16 cellular contexts compared by ENCODE assay signal in genomic region chr17:35555695-35556094, GRCh38. TPM values are rescaled to one million over a fixed set of nuclear protein-coding genes. Genes with fewer than 3 reads are reported as not detected.
DNase-seq lines count a peak whose midpoint lies in the region; ATAC-seq and TF ChIP-seq lines count a peak whose summit lies in the region.
"Had no signal": no experiment of that assay in that cellular context is flagged by ENCODE, and none has a peak within 500 bp of the region (broad histone marks: within the 10 kb centered on the region; RNA-seq: fewer than 3 reads in every experiment).

No MANE protein-coding gene starts in this region.

- no peaks in the 10 kb centered on the region for H3K9me3 Mint-ChIP-seq in mesothelial cell of epicardium
- H3K9me3 Mint-ChIP-seq: brain, naive B cell had no signal

- H3K36me3 Mint-ChIP-seq in mesothelial cell of epicardium: no peaks in the 10 kb centered on the region
- H3K36me3 Mint-ChIP-seq: brain, naive B cell had no signal

- H3K4me1 ChIP-seq in DND-41 (ENCODE audit: insufficient read depth, low read length): no peaks in the 10 kb centered on the region
- H3K4me1 ChIP-seq: testis had no signal

- H3K9me3 ChIP-seq in DND-41 (ENCODE audit: insufficient read depth, low read length, severe bottlenecking): no peaks in the 10 kb centered on the region
- H3K9me3 ChIP-seq: testis had no signal

- H3K4me3 ChIP-seq in DND-41 (ENCODE audit: low read depth in 1 of 2, low read length in 2 of 2): no peak overlapping the region
- H3K4me3 ChIP-seq in HFF-Myc (replicated peaks; ENCODE audit: low read depth, low read length): no peak overlapping the region
- H3K4me3 ChIP-seq in dorsolateral prefrontal cortex: no peak overlapping the region
- H3K4me3 ChIP-seq: testis had no signal

- CTCF ChIA-PET in HEK293T (lab: Yijun Ruan, JAX): interaction anchor here (0.6 to 1.0 kb wide), 3 partner anchors 17 to 195 kb away, joined by 3 to 5 read pairs (median 4); no protein-coding TSS in a partner anchor

- peaks cover 76% of the 10 kb centered on the region for H3K27me3 Mint-ChIP-seq in mesothelial cell of epicardium (ENCODE audit: low read depth)

- DNase-seq in DND-41 (no peak), HFF-Myc (ENCODE audit: extremely low read depth, low read depth) (no peak), iPS-NIHi11 (ENCODE audit: low spot score) (peak; percentile 25), HEK293T (ENCODE audit: extremely low spot score) (no peak), dorsolateral prefrontal cortex (no peak), CD1c-positive myeloid dendritic cell (ENCODE audit: extremely low spot score) (no peak), mesothelial cell of epicardium (ENCODE audit: low spot score in 2 of 2, unreplicated experiment in 2 of 2) (no peak)
- DNase-seq: COR-L47, naive B cell, NCI-H2227 treated with DMSO at 0.1 percent for 48 hours, SIG-M5, testis had no signal

- no peak overlapping the region for H2AFZ ChIP-seq in DND-41 (ENCODE audit: low read depth, low read length)

- no peak overlapping the region for H3K27ac ChIP-seq in DND-41 (ENCODE audit: low read length)
- H3K27ac ChIP-seq in VCaP: no peak overlapping the region
- no peak overlapping the region for H3K27ac ChIP-seq in dorsolateral prefrontal cortex
- H3K27ac ChIP-seq: KMS-11, testis had no signal

- H3K4me2 ChIP-seq in DND-41 (ENCODE audit: insufficient read depth, low read length): no peak overlapping the region
- H3K4me2 ChIP-seq: KMS-11 had no signal

- TF ChIP-seq CTCF in DND-41 (IDR thresholded peaks at IDR 0.05; ENCODE audit: borderline replicate concordance, extremely low read depth, low read length, poor library complexity, severe bottlenecking) (peak; percentile 57), HFF-Myc (IDR thresholded peaks at IDR 0.05; ENCODE audit: low read depth, low read length, missing control alignments) (peak; percentile 21), VCaP (conservative IDR thresholded peaks at IDR 0.05) (peak; percentile 62), dorsolateral prefrontal cortex (IDR thresholded peaks at IDR 0.05 in 54 of 56, conservative IDR thresholded peaks at IDR 0.05 in 2 of 56; ENCODE audit: low read depth in 1 of 56, partially characterized antibody in 56 of 56) (peak in 2 of 56 donors; percentile 14 to 17), mesothelial cell of epicardium (IDR thresholded peaks at IDR 0.05; ENCODE audit: unreplicated experiment) (no peak)

- POLR2A ChIA-PET in HEK293T (lab: Yijun Ruan, JAX): interaction anchor here (2.3 kb wide), 1 partner anchor 12 kb away, joined by 10 read pairs; no protein-coding TSS in a partner anchor

- no peaks in the 10 kb centered on the region for H4K20me1 ChIP-seq in DND-41 (ENCODE audit: insufficient read depth, low read length)

- no peak overlapping the region for H3K27ac Mint-ChIP-seq in mesothelial cell of epicardium
- H3K27ac Mint-ChIP-seq: brain, naive B cell had no signal

- H3K36me3 ChIP-seq in DND-41 (ENCODE audit: insufficient read depth, low read length): no peaks in the 10 kb centered on the region

- H3K27me3 ChIP-seq in DND-41 (ENCODE audit: insufficient read depth, low read length, poor library complexity) (peaks cover 5% of the 10 kb centered on the region), dorsolateral prefrontal cortex (peaks cover 0 to 30% (median 0%) of the 10 kb centered on the region in 45 donors)
- H3K27me3 ChIP-seq: testis had no signal

- ATAC-seq in DND-41 (ENCODE audit: insufficient read depth, low read depth): peak; percentile 47; the same call in 1 of the 3 replicates
- ATAC-seq: esophagus mucosa had no signal

- no peaks in the 10 kb centered on the region for H3K79me2 ChIP-seq in DND-41 (ENCODE audit: insufficient read depth, low read length)

- intact Hi-C loops in dorsolateral prefrontal cortex (cut with DNase I): no loop called here

- H3K4me1 Mint-ChIP-seq in mesothelial cell of epicardium: no peaks in the 10 kb centered on the region
- H3K4me1 Mint-ChIP-seq: brain, naive B cell had no signal

- no peak overlapping the region for H3K9ac ChIP-seq in DND-41 (ENCODE audit: low read depth, low read length)
- H3K9ac ChIP-seq: KMS-11 had no signal

- no peak overlapping the region for H3K4me3 Mint-ChIP-seq in mesothelial cell of epicardium
- H3K4me3 Mint-ChIP-seq: brain, naive B cell had no signal

TF ChIP-seq in HEK293T, 16 proteins besides CTCF, POLR2A, EP300 and RAD21:
- no peak for TF ChIP-seq ZNF384 (IDR thresholded peaks at IDR 0.05)
- no peak for TF ChIP-seq L3MBTL2 (conservative IDR thresholded peaks at IDR 0.05)
- no peak for TF ChIP-seq FOXA1 (IDR thresholded peaks at IDR 0.05)
- no peak for TF ChIP-seq LEF1 (IDR thresholded peaks at IDR 0.05; ENCODE audit: borderline replicate concordance)

RNA-seq across cellular contexts. Expression of gene SLFN14, which starts 4.9 kb away (rescaled TPM):
- under 1 TPM in 3 of 120 experiments, not detected in 117; 0.20 to 0.22 (median 0.21) TPM for total RNA-seq in dorsolateral prefrontal cortex
- total RNA-seq in mesothelial cell of epicardium: not detected in 3 replicates
- total RNA-seq: esophagus mucosa had no signal

RNA-seq across cellular contexts. Expression of gene SLFN12L, which starts 18.2 kb away (rescaled TPM):
- 1 to 10 TPM in 36 of 120 experiments, under 1 TPM in 73, not detected in 11; 0.19 to 3.9 (median 0.75) TPM for total RNA-seq in dorsolateral prefrontal cortex
- 0.09 to 0.18 TPM (median 0.09 TPM) in 3 replicates for total RNA-seq in mesothelial cell of epicardium

RNA-seq across cellular contexts. Expression of gene PEX12, which starts 22.7 kb away (rescaled TPM):
- total RNA-seq in dorsolateral prefrontal cortex: 10 to 100 TPM in 64 of 120 experiments, 1 to 10 TPM in 56; 6.3 to 16.0 (median 10.2) TPM
- 5.0 to 7.5 TPM (median 5.1 TPM) in 3 replicates for total RNA-seq in mesothelial cell of epicardium

RNA-seq across cellular contexts. Expression of gene AP2B1, which starts 31.4 kb away (rescaled TPM):
- total RNA-seq in dorsolateral prefrontal cortex: 100 to 1,000 TPM; 169 to 394 (median 287) TPM
- 155 to 158 TPM (median 155 TPM) in 3 replicates for total RNA-seq in mesothelial cell of epicardium
